ENCODE assay signal across 18 cellular contexts in genomic region chr12:112180422-112180821, GRCh38.
"Had no signal": no experiment of that assay in that cellular context is flagged by ENCODE, and none has a peak within 500 bp of the region (broad histone marks: within the 10 kb centered on the region; RNA-seq: fewer than 3 reads in every experiment).

No MANE protein-coding gene starts in this region.

- H3K27me3 ChIP-seq: stomach had no signal

- H3K4me3 Mint-ChIP-seq: activated CD4-positive, alpha-beta memory T cell treated with anti-CD3 and anti-CD28 coated beads for 36 hours; activated CD8-positive, alpha-beta memory T cell treated with anti-CD3 and anti-CD28 coated beads, Interleukin-2, amount 10 ng/mL, durations not matched to agents 7 days and 5 days; activated naive CD8-positive, alpha-beta T cell treated with anti-CD3 and anti-CD28 coated beads, Interleukin-2, amount 10 ng/mL, durations not matched to agents 7 days and 5 days; natural killer cell treated with Interleukin-12 subunit alpha and Interleukin-12 subunit beta and Interleukin-15 and Interleukin-18, amount 100 ng/mL, for 72 hours had no signal

- H3K27ac ChIP-seq: epithelial cell of prostate, stomach had no signal

- DNase-seq: activated CD4-positive, alpha-beta memory T cell treated with anti-CD3 and anti-CD28 coated beads for 36 hours; activated CD8-positive, alpha-beta memory T cell treated with anti-CD3 and anti-CD28 coated beads, Interleukin-2, amount 10 ng/mL, durations not matched to agents 7 days and 5 days; activated effector memory CD4-positive, alpha-beta T cell treated with anti-CD3 and anti-CD28 coated beads, Interleukin-2, amount 50 U/mL, for 16 hours; activated naive CD8-positive, alpha-beta T cell treated with anti-CD3 and anti-CD28 coated beads, Interleukin-2, amount 10 ng/mL, durations not matched to agents 7 days and 5 days; activated T-cell treated with anti-CD3 and anti-CD28 coated beads, Interleukin-2, amount 50 U/mL, for 1 hour; anterior cingulate cortex; cerebellar nuclear complex; effector memory CD4-positive, alpha-beta T cell; foreskin melanocyte; kidney glomerular epithelial cell; nucleus accumbens; stomach; SW 1271 had no signal

- H3K27me3 Mint-ChIP-seq: activated CD4-positive, alpha-beta memory T cell treated with anti-CD3 and anti-CD28 coated beads for 36 hours; activated CD8-positive, alpha-beta memory T cell treated with anti-CD3 and anti-CD28 coated beads, Interleukin-2, amount 10 ng/mL, durations not matched to agents 7 days and 5 days; activated naive CD8-positive, alpha-beta T cell treated with anti-CD3 and anti-CD28 coated beads, Interleukin-2, amount 10 ng/mL, durations not matched to agents 7 days and 5 days; natural killer cell treated with Interleukin-12 subunit alpha and Interleukin-12 subunit beta and Interleukin-15 and Interleukin-18, amount 100 ng/mL, for 72 hours had no signal

- ATAC-seq: activated CD4-positive, CD25-positive, alpha-beta regulatory T cell treated with anti-CD3 and anti-CD28 coated beads, Interleukin-2, amount 50 U/mL, for 24 hours; activated CD8-positive, alpha-beta memory T cell treated with anti-CD3 and anti-CD28 coated beads, Interleukin-2, amount 10 ng/mL, durations not matched to agents 7 days and 5 days; natural killer cell treated with Interleukin-12 subunit alpha and Interleukin-12 subunit beta and Interleukin-15 and Interleukin-18, amount 100 ng/mL, for 72 hours had no signal

- H3K9me3 Mint-ChIP-seq: activated CD4-positive, alpha-beta memory T cell treated with anti-CD3 and anti-CD28 coated beads for 36 hours; activated naive CD8-positive, alpha-beta T cell treated with anti-CD3 and anti-CD28 coated beads, Interleukin-2, amount 10 ng/mL, durations not matched to agents 7 days and 5 days; natural killer cell treated with Interleukin-12 subunit alpha and Interleukin-12 subunit beta and Interleukin-15 and Interleukin-18, amount 100 ng/mL, for 72 hours had no signal

- H3K36me3 Mint-ChIP-seq: natural killer cell treated with Interleukin-12 subunit alpha and Interleukin-12 subunit beta and Interleukin-15 and Interleukin-18, amount 100 ng/mL, for 72 hours had no signal

- FAIRE-seq: urothelium cell line had no signal

- H3K9me3 ChIP-seq: stomach had no signal

- H3K27ac Mint-ChIP-seq: activated CD4-positive, alpha-beta memory T cell treated with anti-CD3 and anti-CD28 coated beads for 36 hours; activated CD8-positive, alpha-beta memory T cell treated with anti-CD3 and anti-CD28 coated beads, Interleukin-2, amount 10 ng/mL, durations not matched to agents 7 days and 5 days; activated naive CD8-positive, alpha-beta T cell treated with anti-CD3 and anti-CD28 coated beads, Interleukin-2, amount 10 ng/mL, durations not matched to agents 7 days and 5 days; natural killer cell treated with Interleukin-12 subunit alpha and Interleukin-12 subunit beta and Interleukin-15 and Interleukin-18, amount 100 ng/mL, for 72 hours had no signal

- H3K4me3 ChIP-seq: smooth muscle cell, stomach had no signal

- H3K4me2 ChIP-seq: smooth muscle cell had no signal

- H3K4me1 ChIP-seq: stomach had no signal
